8 cellular contexts compared by ENCODE assay signal in the genomic region with DNA sequence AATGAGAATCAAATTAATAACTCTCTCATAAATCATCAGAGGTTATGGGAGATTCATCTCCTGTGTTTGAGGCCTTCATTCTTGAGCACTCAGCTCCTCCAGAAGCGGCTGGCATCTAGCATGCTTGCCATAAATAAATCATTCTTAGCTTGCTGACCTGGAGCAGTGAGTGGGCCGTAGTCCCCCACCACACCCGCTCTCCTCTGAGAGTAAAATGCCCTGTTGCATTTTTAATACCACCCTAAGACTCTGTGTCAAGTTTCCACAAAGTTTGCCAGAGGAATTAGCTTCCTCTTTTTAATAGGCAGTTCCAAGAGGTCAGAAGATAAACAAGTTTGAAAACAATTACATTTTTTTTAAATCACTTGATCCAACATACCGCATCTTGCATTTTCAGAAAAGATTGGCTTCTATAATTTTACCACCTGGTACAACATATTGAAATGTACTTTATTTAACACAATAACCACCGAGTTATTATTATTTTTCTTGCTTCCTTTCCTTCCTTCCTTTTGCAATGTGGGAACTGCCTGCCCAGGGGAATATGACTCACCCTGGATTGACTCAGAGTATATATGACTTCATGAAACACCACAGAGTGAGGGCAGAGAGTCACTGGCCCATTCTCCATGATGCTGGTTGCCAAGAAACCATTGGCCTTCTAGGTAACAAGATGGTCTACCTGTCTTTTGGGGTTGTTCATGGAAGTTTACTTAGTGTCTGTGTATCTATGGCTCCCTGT. TPM values are rescaled to one million over a fixed set of nuclear protein-coding genes. Genes with fewer than 3 reads are reported as not detected.
DNase-seq lines count a peak whose midpoint lies in the region; ATAC-seq and TF ChIP-seq lines count a peak whose summit lies in the region.

No MANE protein-coding gene starts in this region.

- no peak overlapping the region for H3K4me3 Mint-ChIP-seq in activated naive CD4-positive, alpha-beta T cell treated with anti-CD3 and anti-CD28 coated beads for 36 hours
- H3K4me3 Mint-ChIP-seq in activated naive CD4-positive, alpha-beta T cell treated with anti-CD3 and anti-CD28 coated beads, Interleukin-2, amount 10 ng/mL, durations not matched to agents 7 days and 5 days, result no peak overlapping the region

- intact Hi-C loops in activated naive CD4-positive, alpha-beta T cell treated with anti-CD3 and anti-CD28 coated beads for 36 hours (cut with micrococcal nuclease), result loop anchor here (5.0 kb wide), 1 partner anchor 582 kb away; no protein-coding TSS in a partner anchor
- intact Hi-C loops in upper lobe of right lung (cut with DNase I), result no loop called here

- CTCF ChIA-PET in activated naive CD4-positive, alpha-beta T cell treated with anti-CD3 and anti-CD28 coated beads for 36 hours (lab: Charles Lee), result interaction anchor here (0.5 kb wide), 2 partner anchors 437 to 1452 kb away, joined by 3 to 4 read pairs; no protein-coding TSS in a partner anchor
- CTCF ChIA-PET in activated naive CD4-positive, alpha-beta T cell treated with anti-CD3 and anti-CD28 coated beads, Interleukin-2, amount 10 ng/mL, durations not matched to agents 7 days and 5 days (lab: Charles Lee), result no interaction called here

- no peaks in the 10 kb centered on the region for H3K27me3 ChIP-seq in kidney epithelial cell (ENCODE audit: control insufficient read depth, insufficient read depth, low read length)
- no peaks in the 10 kb centered on the region for H3K27me3 ChIP-seq in upper lobe of right lung

- peaks cover 3% of the 10 kb centered on the region for H3K27me3 Mint-ChIP-seq in activated naive CD4-positive, alpha-beta T cell treated with anti-CD3 and anti-CD28 coated beads for 36 hours (ENCODE audit: low read depth)
- peaks cover 8% of the 10 kb centered on the region for H3K27me3 Mint-ChIP-seq in activated naive CD4-positive, alpha-beta T cell treated with anti-CD3 and anti-CD28 coated beads, Interleukin-2, amount 10 ng/mL, durations not matched to agents 7 days and 5 days

- no peaks in the 10 kb centered on the region for H3K9me3 ChIP-seq in upper lobe of right lung

- no peaks in the 10 kb centered on the region for H3K9me3 Mint-ChIP-seq in activated naive CD4-positive, alpha-beta T cell treated with anti-CD3 and anti-CD28 coated beads for 36 hours
- no peaks in the 10 kb centered on the region for H3K9me3 Mint-ChIP-seq in activated naive CD4-positive, alpha-beta T cell treated with anti-CD3 and anti-CD28 coated beads, Interleukin-2, amount 10 ng/mL, durations not matched to agents 7 days and 5 days

- H3K36me3 ChIP-seq in kidney epithelial cell (ENCODE audit: control insufficient read depth, insufficient read depth, low read length) (no peaks in the 10 kb centered on the region), upper lobe of right lung (no peaks in the 10 kb centered on the region)

- DNase-seq in activated naive CD4-positive, alpha-beta T cell treated with anti-CD3 and anti-CD28 coated beads for 36 hours, result peak; percentile 30
- no peak for DNase-seq in activated naive CD4-positive, alpha-beta T cell treated with anti-CD3 and anti-CD28 coated beads, Interleukin-2, amount 10 ng/mL, durations not matched to agents 7 days and 5 days
- DNase-seq in amniotic epithelial cell (ENCODE audit: low read depth) (peak; percentile 89), kidney epithelial cell (ENCODE audit: low read depth) (peak; percentile 85), upper lobe of right lung (no peak), hypothalamus (lab: John Stamatoyannopoulos, UW) (no peak), NCI-H510A treated with DMSO at 0.1 percent for 48 hours (lab: John Stamatoyannopoulos, UW) (no peak)

- no peak for TF ChIP-seq CTCF in kidney epithelial cell (IDR thresholded peaks at IDR 0.05; ENCODE audit: insufficient read depth, low read length, poor library complexity, severe bottlenecking)
- no peak for TF ChIP-seq CTCF in upper lobe of right lung (IDR thresholded peaks at IDR 0.05)

- peak; percentile 76 for ATAC-seq in upper lobe of right lung
- ATAC-seq in HG03439 (IDR thresholded peaks at IDR 0.05; ENCODE audit: unreplicated experiment), result no peak

- H3K36me3 Mint-ChIP-seq in activated naive CD4-positive, alpha-beta T cell treated with anti-CD3 and anti-CD28 coated beads for 36 hours (ENCODE audit: low read depth), result no peaks in the 10 kb centered on the region
- no peaks in the 10 kb centered on the region for H3K36me3 Mint-ChIP-seq in activated naive CD4-positive, alpha-beta T cell treated with anti-CD3 and anti-CD28 coated beads, Interleukin-2, amount 10 ng/mL, durations not matched to agents 7 days and 5 days

- peak overlapping the region; percentile 58 for H3K27ac ChIP-seq in upper lobe of right lung

- peaks cover 4% of the 10 kb centered on the region for H3K4me1 Mint-ChIP-seq in activated naive CD4-positive, alpha-beta T cell treated with anti-CD3 and anti-CD28 coated beads for 36 hours (ENCODE audit: low read depth)
- no peaks in the 10 kb centered on the region for H3K4me1 Mint-ChIP-seq in activated naive CD4-positive, alpha-beta T cell treated with anti-CD3 and anti-CD28 coated beads, Interleukin-2, amount 10 ng/mL, durations not matched to agents 7 days and 5 days

- H3K27ac Mint-ChIP-seq in activated naive CD4-positive, alpha-beta T cell treated with anti-CD3 and anti-CD28 coated beads for 36 hours, result no peak overlapping the region
- H3K27ac Mint-ChIP-seq in activated naive CD4-positive, alpha-beta T cell treated with anti-CD3 and anti-CD28 coated beads, Interleukin-2, amount 10 ng/mL, durations not matched to agents 7 days and 5 days, result no peak overlapping the region

- H3K4me3 ChIP-seq in kidney epithelial cell (ENCODE audit: low read depth, low read length), result no peak overlapping the region
- no peak overlapping the region for H3K4me3 ChIP-seq in upper lobe of right lung

- peaks cover 13% of the 10 kb centered on the region for H3K4me1 ChIP-seq in upper lobe of right lung

RNA-seq across cellular contexts. Expression of a gene that starts 29.4 kb away (rescaled TPM):
- 1 to 10 TPM in 1 of 2 experiments, under 1 TPM in 1; 0.52 to 1.5 TPM for total RNA-seq in activated naive CD4-positive, alpha-beta T cell treated with anti-CD3 and anti-CD28 coated beads for 36 hours
- 3.2 and 3.5 TPM in 2 replicates for total RNA-seq in kidney epithelial cell
- total RNA-seq in upper lobe of right lung, result 131 TPM

Comparison
In these comparisons a context has a peak if more than half of its experiments do, and no peak if none do; other contexts are left out.
1. DNase-seq: peak in activated naive CD4-positive, alpha-beta T cell treated with anti-CD3 and anti-CD28 coated beads for 36 hours (single experiment), amniotic epithelial cell (single experiment) and kidney epithelial cell (single experiment); none in activated naive CD4-positive, alpha-beta T cell treated with anti-CD3 and anti-CD28 coated beads, Interleukin-2, amount 10 ng/mL, durations not matched to agents 7 days and 5 days (single experiment), upper lobe of right lung (single experiment), hypothalamus (0 of 51) and NCI-H510A treated with DMSO at 0.1 percent for 48 hours (single experiment).
2. RNA of a gene that starts 29.4 kb away (total RNA-seq): 131 TPM in upper lobe of right lung (single experiment); 3.2 to 3.5 TPM in kidney epithelial cell and 0.52 to 1.5 TPM in activated naive CD4-positive, alpha-beta T cell treated with anti-CD3 and anti-CD28 coated beads for 36 hours; every median in the first group is over 10 times any median in the second.